8 cellular contexts compared by ENCODE assay signal in the genomic region with DNA sequence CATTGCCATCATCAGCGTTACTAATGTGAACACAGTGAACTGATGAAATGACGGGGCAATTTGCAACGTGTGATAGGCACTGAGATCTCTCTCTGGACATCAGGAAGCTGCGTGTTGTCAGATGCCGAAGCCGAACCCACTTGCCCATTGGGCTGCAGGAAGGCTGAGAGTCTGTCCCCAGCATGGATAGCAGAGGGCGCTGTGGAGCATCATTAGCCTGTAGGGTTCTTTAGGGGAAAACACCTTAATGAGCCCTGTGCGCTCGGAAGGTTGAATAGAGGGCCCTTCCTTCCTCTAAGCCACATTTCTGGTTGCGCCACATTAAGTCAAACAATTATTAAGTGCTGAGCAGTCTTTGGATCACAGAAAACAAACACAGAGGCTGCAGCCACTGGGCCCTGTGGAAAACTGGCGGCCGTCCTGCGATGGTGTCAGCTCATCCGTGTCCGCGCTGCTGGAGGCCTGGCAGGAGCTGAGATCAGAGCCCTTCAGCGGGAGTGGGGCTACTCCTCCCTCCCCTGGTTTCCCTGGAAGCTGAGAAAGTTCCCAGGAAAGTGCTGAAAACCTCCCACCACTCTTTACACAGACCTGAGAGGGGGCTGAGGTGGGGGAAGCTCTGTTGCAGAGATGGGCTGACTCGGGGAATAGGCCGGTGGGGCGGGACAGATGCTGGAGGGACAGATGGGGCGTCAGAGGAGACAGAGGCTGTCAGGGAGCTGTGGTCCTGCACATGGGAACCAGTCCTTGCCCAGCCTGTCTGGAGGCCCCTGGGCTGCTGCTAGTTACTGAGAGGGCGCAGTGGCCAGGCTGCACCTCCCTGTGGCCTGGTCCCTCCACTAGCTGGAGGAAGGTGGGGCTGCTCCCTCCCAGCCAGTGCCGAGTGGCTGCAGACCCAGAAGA. TPM values are rescaled to one million over a fixed set of nuclear protein-coding genes. Genes with fewer than 3 reads are reported as not detected.
A peak's percentile ranks its signal among the peaks of the same experiment; 100 is the strongest.
DNase-seq lines count a peak whose midpoint lies in the region; ATAC-seq lines count a peak whose summit lies in the region.

No MANE protein-coding gene starts in this region.

- H3K4me3 ChIP-seq in HAP-1 (no peak overlapping the region), ectodermal cell (ENCODE audit: insufficient read depth, low read depth, low read length) (no peak overlapping the region)

- H3K4me1 ChIP-seq in HAP-1, result no peaks in the 10 kb centered on the region
- H3K4me1 ChIP-seq in ectodermal cell (ENCODE audit: control insufficient read depth, insufficient read depth, low read length), result peaks cover 6% of the 10 kb centered on the region

- WGBS in ectodermal cell, 2 experiments, result 61 to 67% methylated on average over 23 of the region's 23 CpGs

- H3K27me3 ChIP-seq in HAP-1 (ENCODE audit: low read depth) (no peaks in the 10 kb centered on the region), ectodermal cell (ENCODE audit: control insufficient read depth, insufficient read depth, low read length, poor library complexity, severe bottlenecking) (no peaks in the 10 kb centered on the region)

- no peaks in the 10 kb centered on the region for H3K9me3 ChIP-seq in HAP-1
- H3K9me3 ChIP-seq in ectodermal cell (ENCODE audit: control insufficient read depth, low read length), result no peaks in the 10 kb centered on the region

- DNase-seq in AG08395 (ENCODE audit: low spot score), result peak; percentile 38
- peak; percentile 21 to 67 for DNase-seq in HAP-1 (ENCODE audit: low spot score in 2 of 2)
- peak; percentile 89 to 95 for DNase-seq in NCI-H526 (lab: John Stamatoyannopoulos, UW)
- DNase-seq in activated CD4-positive, alpha-beta T cell treated with anti-CD3 and anti-CD28 coated beads, Interleukin-2, amount 50 U/mL, for 48 hours, result peak; percentile 89 to 91
- peak; percentile 88 for DNase-seq in medulla oblongata (ENCODE audit: extremely low spot score)
- DNase-seq in stimulated activated CD8-positive, alpha-beta memory T cell treated with anti-CD3 and anti-CD28 coated beads, Interleukin-15, amount 100 ng/mL, for 4 hours (ENCODE audit: low read depth in 2 of 2), result peak; percentile 46 to 68

- no peaks in the 10 kb centered on the region for H3K36me3 ChIP-seq in HAP-1 (replicated peaks)
- H3K36me3 ChIP-seq in ectodermal cell (ENCODE audit: control insufficient read depth, insufficient read depth, low read length), result no peaks in the 10 kb centered on the region

- peak overlapping the region; percentile 23 for H3K27ac ChIP-seq in ectodermal cell (ENCODE audit: insufficient read depth, low read depth, low read length, poor library complexity, severe bottlenecking)

- in situ Hi-C loops in HAP-1 (cut with MboI; ENCODE audit: low sequenced_read_pairs), result no loop called here

- ATAC-seq in HG03280 (IDR thresholded peaks at IDR 0.05; ENCODE audit: unreplicated experiment), result no peak

RNA-seq across cellular contexts. Expression of gene TFF2, which starts 12.7 kb away (rescaled TPM):
- polyA plus RNA-seq in ectodermal cell (2013, experiment 1 of 4), result not detected
- polyA plus RNA-seq in ectodermal cell (2013, experiment 2 of 4), result not detected
- not detected for polyA plus RNA-seq in ectodermal cell (2013, experiment 3 of 4)
- not detected for polyA plus RNA-seq in ectodermal cell (2013, experiment 4 of 4)

RNA-seq across cellular contexts. Expression of gene TFF3, which starts 22.9 kb away (rescaled TPM):
- not detected for polyA plus RNA-seq in ectodermal cell (2013, experiment 1 of 4)
- not detected for polyA plus RNA-seq in ectodermal cell (2013, experiment 2 of 4)
- not detected for polyA plus RNA-seq in ectodermal cell (2013, experiment 3 of 4)
- polyA plus RNA-seq in ectodermal cell (2013, experiment 4 of 4), result not detected

RNA-seq across cellular contexts. Expression of gene TFF1, which starts 28.3 kb away (rescaled TPM):
- not detected for polyA plus RNA-seq in ectodermal cell (2013, experiment 1 of 4)
- not detected for polyA plus RNA-seq in ectodermal cell (2013, experiment 2 of 4)
- not detected for polyA plus RNA-seq in ectodermal cell (2013, experiment 3 of 4)
- polyA plus RNA-seq in ectodermal cell (2013, experiment 4 of 4), result not detected

RNA-seq across cellular contexts. Expression of gene TMPRSS3, which starts 57.8 kb away (rescaled TPM):
- not detected for polyA plus RNA-seq in ectodermal cell (2013, experiment 1 of 4)
- not detected for polyA plus RNA-seq in ectodermal cell (2013, experiment 2 of 4)
- not detected for polyA plus RNA-seq in ectodermal cell (2013, experiment 3 of 4)
- polyA plus RNA-seq in ectodermal cell (2013, experiment 4 of 4), result not detected

Comparison
In these comparisons a context has a peak if more than half of its experiments do, and no peak if none do; other contexts are left out.
1. DNase-seq: peak in every context shown above with its lines; median percentile 92 in NCI-H526; 90 in activated CD4-positive, alpha-beta T cell treated with anti-CD3 and anti-CD28 coated beads, Interleukin-2, amount 50 U/mL, for 48 hours; 88 in medulla oblongata; 57 in stimulated activated CD8-positive, alpha-beta memory T cell treated with anti-CD3 and anti-CD28 coated beads, Interleukin-15, amount 100 ng/mL, for 4 hours; 44 in HAP-1; 38 in AG08395.